ENCODE assay signal across 8 cellular contexts in the genomic region with DNA sequence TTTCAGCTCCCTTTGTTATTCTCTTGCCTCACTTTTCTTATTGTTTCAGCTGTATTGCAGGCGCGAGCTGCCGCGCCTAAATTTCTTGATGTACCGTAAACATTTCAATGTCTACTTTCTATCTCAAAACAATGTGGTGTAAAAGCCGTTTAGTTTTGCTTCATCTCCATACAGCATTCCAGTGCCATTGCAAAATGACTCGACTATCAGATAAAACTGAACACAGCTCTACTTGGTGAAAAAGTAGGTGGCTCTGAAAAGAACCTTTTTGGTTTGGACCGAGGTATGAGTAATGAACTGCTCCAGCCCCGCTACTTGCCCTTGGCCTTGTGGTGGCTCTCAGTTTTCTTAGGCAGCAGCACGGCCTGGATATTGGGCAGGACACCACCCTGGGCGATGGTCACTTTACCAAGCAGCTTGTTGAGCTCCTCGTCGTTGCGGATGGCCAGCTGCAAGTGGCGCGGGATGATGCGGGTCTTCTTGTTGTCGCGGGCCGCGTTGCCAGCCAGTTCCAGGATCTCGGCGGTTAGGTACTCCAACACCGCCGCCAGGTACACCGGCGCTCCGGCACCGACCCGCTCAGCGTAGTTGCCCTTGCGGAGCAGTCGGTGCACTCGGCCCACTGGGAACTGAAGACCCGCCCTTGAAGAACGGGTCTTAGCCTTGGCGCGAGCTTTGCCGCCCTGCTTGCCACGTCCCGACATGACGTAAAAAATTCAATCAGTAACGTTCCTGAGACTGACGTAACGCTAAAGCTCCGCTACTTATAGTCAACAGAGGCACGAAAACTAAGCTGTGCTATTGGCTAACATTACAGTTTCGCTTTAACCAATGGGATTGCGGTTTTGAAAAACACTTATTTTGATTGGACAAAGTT.
A peak's percentile ranks its signal among the peaks of the same experiment; 100 is the strongest.
DNase-seq lines count a peak whose midpoint lies in the region; ATAC-seq, FAIRE-seq and TF ChIP-seq lines count a peak whose summit lies in the region.

No MANE protein-coding gene starts in this region.

- no peak for TF ChIP-seq CTCF in astrocyte (IDR thresholded peaks at IDR 0.05; ENCODE audit: insufficient read depth, low read depth, low read length)

- no peak overlapping the region for H2AFZ ChIP-seq in astrocyte (ENCODE audit: low read depth, low read length)

- H3K79me2 ChIP-seq in astrocyte (ENCODE audit: insufficient read depth, low read length): peaks cover 37% of the 10 kb centered on the region

- H3K4me1 Mint-ChIP-seq in T-helper 17 cell: peaks cover 20% of the 10 kb centered on the region
- peaks cover 11% of the 10 kb centered on the region for H3K4me1 Mint-ChIP-seq in astrocyte (ENCODE audit: low read depth, unreplicated experiment)

- peak overlapping the region; percentile 94 for H3K4me3 ChIP-seq in astrocyte (ENCODE audit: insufficient read depth, low read depth, low read length)
- H3K4me3 ChIP-seq in right cardiac atrium (ENCODE audit: low read length): peak overlapping the region; percentile 56

- no peaks in the 10 kb centered on the region for H3K27me3 ChIP-seq in astrocyte (ENCODE audit: insufficient read depth, low read length)
- H3K27me3 ChIP-seq in right cardiac atrium (ENCODE audit: control insufficient read depth, insufficient read depth): no peaks in the 10 kb centered on the region

- H3K9ac ChIP-seq in astrocyte (ENCODE audit: low read length): peak overlapping the region; percentile 99

- H3K9me3 ChIP-seq in T-helper 17 cell (ENCODE audit: control insufficient read depth, low read length, poor library complexity, severe bottlenecking) (no peaks in the 10 kb centered on the region), astrocyte (ENCODE audit: insufficient read depth, low read depth, low read length) (no peaks in the 10 kb centered on the region), right cardiac atrium (ENCODE audit: control insufficient read depth, low read length) (no peaks in the 10 kb centered on the region)

- peak overlapping the region; percentile 92 for H3K4me2 ChIP-seq in astrocyte (ENCODE audit: low read length)

- H3K36me3 Mint-ChIP-seq in T-helper 17 cell (ENCODE audit: low read depth) (peaks cover 2% of the 10 kb centered on the region), astrocyte (ENCODE audit: low read depth, unreplicated experiment) (peaks cover 2% of the 10 kb centered on the region)

- DNase-seq in NCI-H146 treated with DMSO at 0.1 percent for 48 hours (lab: John Stamatoyannopoulos, UW; ENCODE audit: unreplicated experiment) (peak; percentile 98), T-helper 17 cell (peak; percentile 65 to 73 (median 66)), astrocyte (ENCODE audit: low read depth) (peak; percentile 99), right cardiac atrium (peak; percentile 74 to 86 (median 84)), pulmonary artery endothelial cell (ENCODE audit: low read depth, low spot score) (peak; percentile 97), middle frontal gyrus (ENCODE audit: extremely low spot score, low spot score) (no peak)

- H3K27ac Mint-ChIP-seq in T-helper 17 cell (no peak overlapping the region), astrocyte (ENCODE audit: unreplicated experiment) (no peak overlapping the region)

- ATAC-seq in GM18505 (IDR thresholded peaks at IDR 0.05; ENCODE audit: unreplicated experiment): peak; percentile 63
- peak; percentile 57 for ATAC-seq in HG02884 (IDR thresholded peaks at IDR 0.05; ENCODE audit: unreplicated experiment)
- peak; percentile 80 for ATAC-seq in T-helper 17 cell
- ATAC-seq in right cardiac atrium: peak; percentile 96

- peaks cover 13% of the 10 kb centered on the region for H3K27me3 Mint-ChIP-seq in T-helper 17 cell
- no peaks in the 10 kb centered on the region for H3K27me3 Mint-ChIP-seq in astrocyte (ENCODE audit: low read depth, unreplicated experiment)

- H3K36me3 ChIP-seq in astrocyte (ENCODE audit: insufficient read depth, low read length): no peaks in the 10 kb centered on the region

- FAIRE-seq in astrocyte (lab: Jason Lieb, UNC): peak; percentile 69

- intact Hi-C loops in right cardiac atrium (cut with DNase I): loop anchor here in 1 of 4 donors (10.0 kb wide), 1 partner anchor 57 kb away; a partner anchor contains a TSS

- H3K9me3 Mint-ChIP-seq in astrocyte (ENCODE audit: unreplicated experiment): no peaks in the 10 kb centered on the region

- TF ChIP-seq POLR2A in GM18505 (IDR thresholded peaks at IDR 0.05; ENCODE audit: borderline replicate concordance, extremely low read depth, insufficient read depth, insufficient read length): peak; percentile 78

- H3K4me1 ChIP-seq in astrocyte (ENCODE audit: insufficient read depth, low read length) (peaks cover 7% of the 10 kb centered on the region), right cardiac atrium (ENCODE audit: control insufficient read depth, insufficient read depth, low read length) (no peaks in the 10 kb centered on the region)

- H4K20me1 ChIP-seq in astrocyte (ENCODE audit: insufficient read depth, low read length): no peaks in the 10 kb centered on the region

- WGBS in right cardiac atrium: under 1% methylated on average over 49 of the region's 49 CpGs

- H3K4me3 Mint-ChIP-seq in T-helper 17 cell: no peak overlapping the region
- no peak overlapping the region for H3K4me3 Mint-ChIP-seq in astrocyte (ENCODE audit: unreplicated experiment)

- H3K27ac ChIP-seq in astrocyte (ENCODE audit: low read depth, low read length) (peak overlapping the region; percentile 97), right cardiac atrium (ENCODE audit: low read length) (peak overlapping the region; percentile 99)
